8 cellular contexts compared by ENCODE assay signal in the genomic region with DNA sequence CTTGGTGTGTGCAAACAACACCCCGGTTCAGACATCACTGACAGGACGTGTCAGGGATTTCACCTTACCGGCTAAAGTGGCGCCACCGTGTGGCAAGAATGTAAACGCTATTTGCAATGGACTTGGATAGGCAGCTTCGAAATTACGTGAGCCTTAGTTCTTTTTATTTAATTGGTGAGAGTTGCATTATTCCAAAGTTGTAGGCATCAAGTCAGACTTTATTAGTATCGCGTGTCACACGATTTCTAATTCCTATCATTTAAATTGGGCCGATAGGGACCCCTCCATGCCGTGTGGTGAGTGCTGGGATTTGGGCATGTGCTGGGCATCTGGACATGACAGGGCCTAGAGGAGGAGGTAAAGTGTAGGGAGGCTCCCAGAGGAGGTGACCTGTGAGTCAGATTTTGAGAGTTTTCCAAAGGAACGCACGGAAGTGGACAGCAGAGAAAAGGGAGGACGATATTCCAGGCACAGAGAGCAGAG. TPM values are rescaled to one million over a fixed set of nuclear protein-coding genes. Genes with fewer than 3 reads are reported as not detected.
DNase-seq lines count a peak whose midpoint lies in the region; ATAC-seq, FAIRE-seq and TF ChIP-seq lines count a peak whose summit lies in the region.

No MANE protein-coding gene starts in this region.

- peak; percentile 63 for DNase-seq in A172 (ENCODE audit: low spot score)
- peak; percentile 84 for DNase-seq in GM13977 (ENCODE audit: low spot score)
- DNase-seq in NCI-H2107 treated with DMSO at 0.1 percent for 48 hours (lab: John Stamatoyannopoulos, UW; ENCODE audit: unreplicated experiment), result peak; percentile 71
- DNase-seq in activated B cell treated with CpG ODN at 0.5 μM for 24 hours, result peak; percentile 62
- DNase-seq in caudate nucleus (lab: John Stamatoyannopoulos, UW), result peak in 51 of 61 donors; percentile 2 to 80 (median 30)
- peak; percentile 86 for DNase-seq in kidney
- peak; percentile 84 for DNase-seq in stimulated activated CD4-positive, alpha-beta T cell treated with anti-CD3 and anti-CD28 coated beads, Interleukin-1b, Interleukin-23, amount 100 ng/mL, for 48 hours

- H3K9ac ChIP-seq in kidney (ENCODE audit: low read length in 2 of 2), result no peak overlapping the region

- H3K9me3 ChIP-seq in kidney (ENCODE audit: control insufficient read depth in 1 of 2, low read length in 2 of 2), result no peaks in the 10 kb centered on the region

- no peaks in the 10 kb centered on the region for H3K36me3 Mint-ChIP-seq in activated B cell treated with CpG ODN at 0.5 μM for 24 hours (ENCODE audit: low read depth)

- CTCF ChIA-PET in activated B cell treated with CpG ODN at 0.5 μM for 24 hours (lab: Charles Lee), result interaction anchor here (0.8 to 3.5 kb wide), 6 partner anchors 11 to 483 kb away, joined by 3 to 21 read pairs (median 4); a partner anchor contains a TSS

- no peaks in the 10 kb centered on the region for H3K36me3 ChIP-seq in kidney (ENCODE audit: control insufficient read depth in 1 of 2, insufficient read depth in 2 of 2, low read length in 2 of 2)

- intact Hi-C loops in activated B cell treated with CpG ODN at 0.5 μM for 24 hours (cut with micrococcal nuclease) (loop anchor here (1.0 to 5.0 kb wide), 3 partner anchors 255 to 1055 kb away; a partner anchor contains a TSS), kidney (cut with DNase I) (no loop called here)

- H3K4me3 ChIP-seq in kidney (ENCODE audit: low read length in 2 of 2), result no peak overlapping the region

- POLR2A ChIA-PET in activated B cell treated with CpG ODN at 0.5 μM for 24 hours (lab: Charles Lee), result no interaction called here

- H3K27ac Mint-ChIP-seq in activated B cell treated with CpG ODN at 0.5 μM for 24 hours, result no peak overlapping the region

- H3K27ac ChIP-seq in caudate nucleus (ENCODE audit: low read depth, low read length), result no peak overlapping the region
- H3K27ac ChIP-seq in kidney (ENCODE audit: low read depth in 2 of 2, low read length in 2 of 2), result no peak overlapping the region

- H3K4me3 Mint-ChIP-seq in activated B cell treated with CpG ODN at 0.5 μM for 24 hours, result no peak overlapping the region

- ATAC-seq in activated B cell treated with CpG ODN at 0.5 μM for 24 hours (ENCODE audit: low read depth), result peak; percentile 71
- ATAC-seq in GM19328 (IDR thresholded peaks at IDR 0.05; ENCODE audit: unreplicated experiment), result no peak

- no peaks in the 10 kb centered on the region for H3K4me1 Mint-ChIP-seq in activated B cell treated with CpG ODN at 0.5 μM for 24 hours

- no peaks in the 10 kb centered on the region for H3K9me3 Mint-ChIP-seq in activated B cell treated with CpG ODN at 0.5 μM for 24 hours

- in situ Hi-C loops in GM13977 (cut with MboI; ENCODE audit: low pct_unique_long_range_greater_than_20kb, low sequenced_read_pairs, unreplicated experiment), result loop anchor here (10.0 kb wide), 2 partner anchors 267 to 477 kb away; no protein-coding TSS in a partner anchor

- TF ChIP-seq CTCF in GM13977 (IDR thresholded peaks at IDR 0.05; ENCODE audit: extremely low read depth, insufficient read depth, missing control alignments), result peak; percentile 88
- TF ChIP-seq CTCF in activated B cell treated with CpG ODN at 0.5 μM for 24 hours (IDR thresholded peaks at IDR 0.05), result peak; percentile 57
- TF ChIP-seq CTCF in kidney (IDR thresholded peaks at IDR 0.05; ENCODE audit: borderline replicate concordance, extremely low read depth, insufficient read depth), result peak; percentile 88

- peaks cover 16% of the 10 kb centered on the region for H3K27me3 Mint-ChIP-seq in activated B cell treated with CpG ODN at 0.5 μM for 24 hours

- FAIRE-seq in kidney (lab: Jason Lieb, UNC), result peak; percentile 86

- H3K4me1 ChIP-seq in kidney (ENCODE audit: control insufficient read depth in 1 of 2, insufficient read depth in 1 of 2, low read depth in 1 of 2, low read length in 2 of 2), result peaks cover 3 to 7% of the 10 kb centered on the region in 2 donors

RNA-seq across cellular contexts. Expression of a gene that starts 14.5 kb away (rescaled TPM):
- 13.9 and 18.4 TPM in 2 replicates for total RNA-seq in A172 (2014; rRNA removed; shearing (Covaris generic))
- total RNA-seq in activated B cell treated with CpG ODN at 0.5 μM for 24 hours (12.5 and 15.7 TPM in 2 replicates), kidney (24.2 TPM)
- polyA plus RNA-seq in kidney (ENCODE audit: insufficient read depth, low read depth, low replicate concordance), result 57.7 TPM

RNA-seq across cellular contexts. Expression of a gene that starts 38.3 kb away (rescaled TPM):
- total RNA-seq in A172 (2014; rRNA removed; shearing (Covaris generic)), result 51.1 and 58.8 TPM in 2 replicates
- 48.9 and 51.8 TPM in 2 replicates for total RNA-seq in activated B cell treated with CpG ODN at 0.5 μM for 24 hours
- 54.1 TPM for total RNA-seq in kidney
- 76.5 TPM for polyA plus RNA-seq in kidney (ENCODE audit: insufficient read depth, low read depth, low replicate concordance)

RNA-seq across cellular contexts. Expression of a gene that starts 39.7 kb away (rescaled TPM):
- not detected in 2 replicates for total RNA-seq in A172 (2014; rRNA removed; shearing (Covaris generic))
- total RNA-seq in activated B cell treated with CpG ODN at 0.5 μM for 24 hours (not detected in 2 replicates), kidney (not detected)
- 1.0 TPM for polyA plus RNA-seq in kidney (ENCODE audit: insufficient read depth, low read depth, low replicate concordance)

RNA-seq across cellular contexts. Expression of a gene that starts 56.2 kb away (rescaled TPM):
- 54.1 and 73.2 TPM in 2 replicates for total RNA-seq in A172 (2014; rRNA removed; shearing (Covaris generic))
- total RNA-seq in activated B cell treated with CpG ODN at 0.5 μM for 24 hours, result 56.6 and 65.0 TPM in 2 replicates
- 39.4 TPM for total RNA-seq in kidney
- polyA plus RNA-seq in kidney (ENCODE audit: insufficient read depth, low read depth, low replicate concordance), result 64.6 TPM

Comparison
In these comparisons a context has a peak if more than half of its experiments do, and no peak if none do; other contexts are left out.
1. DNase-seq: peak in every context shown above with its lines; median percentile 86 in kidney; 84 in GM13977; 84 in stimulated activated CD4-positive, alpha-beta T cell treated with anti-CD3 and anti-CD28 coated beads, Interleukin-1b, Interleukin-23, amount 100 ng/mL, for 48 hours; 71 in NCI-H2107 treated with DMSO at 0.1 percent for 48 hours; 63 in A172; 62 in activated B cell treated with CpG ODN at 0.5 μM for 24 hours; 30 in caudate nucleus.